ENCODE assay signal across 17 cellular contexts in genomic region chr13:109394311-109394988, GRCh38.
DNase-seq lines count a peak whose midpoint lies in the region; ATAC-seq, FAIRE-seq and TF ChIP-seq lines count a peak whose summit lies in the region.
"Had no signal": no experiment of that assay in that cellular context is flagged by ENCODE, and none has a peak within 500 bp of the region (broad histone marks: within the 10 kb centered on the region; RNA-seq: fewer than 3 reads in every experiment).

No MANE protein-coding gene starts in this region.

- no peak overlapping the region for H3K27ac Mint-ChIP-seq in activated T-helper 2 cell treated with anti-CD3 and anti-CD28 coated beads, Interferon-gamma antibody, Interleukin-2, Interleukin-4, amounts not matched to agents 10 μg/mL and 5 μg/mL and 100 μg/mL, durations not matched to agents 14 hours and 24 hours and 36 hours
- H3K27ac Mint-ChIP-seq: CD4-positive, CD25-positive, alpha-beta regulatory T cell had no signal

- H3K36me3 Mint-ChIP-seq in activated T-helper 2 cell treated with anti-CD3 and anti-CD28 coated beads, Interferon-gamma antibody, Interleukin-2, Interleukin-4, amounts not matched to agents 10 μg/mL and 5 μg/mL and 100 μg/mL, durations not matched to agents 14 hours and 24 hours and 36 hours (ENCODE audit: low read depth), result no peaks in the 10 kb centered on the region
- H3K36me3 Mint-ChIP-seq: CD4-positive, CD25-positive, alpha-beta regulatory T cell had no signal

- H3K4me1 Mint-ChIP-seq in activated T-helper 2 cell treated with anti-CD3 and anti-CD28 coated beads, Interferon-gamma antibody, Interleukin-2, Interleukin-4, amounts not matched to agents 10 μg/mL and 5 μg/mL and 100 μg/mL, durations not matched to agents 14 hours and 24 hours and 36 hours (ENCODE audit: low read depth), result no peaks in the 10 kb centered on the region
- H3K4me1 Mint-ChIP-seq: CD4-positive, CD25-positive, alpha-beta regulatory T cell had no signal

- intact Hi-C loops in activated T-helper 2 cell treated with anti-CD3 and anti-CD28 coated beads, Interferon-gamma antibody, Interleukin-2, Interleukin-4, amounts not matched to agents 10 μg/mL and 5 μg/mL and 100 μg/mL, durations not matched to agents 14 hours and 24 hours and 36 hours (cut with micrococcal nuclease), result no loop called here

- FAIRE-seq in GM12892 (lab: Jason Lieb, UNC), result peak; percentile 50

- H3K27me3 Mint-ChIP-seq in activated T-helper 2 cell treated with anti-CD3 and anti-CD28 coated beads, Interferon-gamma antibody, Interleukin-2, Interleukin-4, amounts not matched to agents 10 μg/mL and 5 μg/mL and 100 μg/mL, durations not matched to agents 14 hours and 24 hours and 36 hours (ENCODE audit: low read depth), result no peaks in the 10 kb centered on the region
- H3K27me3 Mint-ChIP-seq: CD4-positive, CD25-positive, alpha-beta regulatory T cell had no signal

- no peak overlapping the region for H3K4me3 ChIP-seq in choroid plexus epithelial cell (ENCODE audit: low read depth, low read length)
- H3K4me3 ChIP-seq: HAP-1, Peyer's patch, SJCRH30 had no signal

- H3K4me3 Mint-ChIP-seq in activated T-helper 2 cell treated with anti-CD3 and anti-CD28 coated beads, Interferon-gamma antibody, Interleukin-2, Interleukin-4, amounts not matched to agents 10 μg/mL and 5 μg/mL and 100 μg/mL, durations not matched to agents 14 hours and 24 hours and 36 hours (ENCODE audit: low read depth), result no peak overlapping the region
- H3K4me3 Mint-ChIP-seq: CD4-positive, CD25-positive, alpha-beta regulatory T cell had no signal

- DNase-seq in EL (peak; percentile 23), GM12892 (ENCODE audit: insufficient read length) (no peak), choroid plexus epithelial cell (ENCODE audit: low read depth) (peak; percentile 38), left lobe of liver (ENCODE audit: low spot score) (no peak), NCI-H2196 (lab: John Stamatoyannopoulos, UW; ENCODE audit: unreplicated experiment) (no peak), NCI-H2196 treated with DMSO at 0.1 percent for 48 hours (lab: John Stamatoyannopoulos, UW; ENCODE audit: unreplicated experiment) (no peak)
- no peak for DNase-seq in activated T-helper 2 cell treated with anti-CD3 and anti-CD28 coated beads, Interferon-gamma antibody, Interleukin-2, Interleukin-4, amounts not matched to agents 10 μg/mL and 5 μg/mL and 100 μg/mL, durations not matched to agents 14 hours and 24 hours and 36 hours (ENCODE audit: low spot score)
- DNase-seq: CD4-positive, CD25-positive, alpha-beta regulatory T cell; KG1; NCI-H1092 treated with DMSO at 0.1 percent for 48 hours; NCI-H146; NCI-H2029; NCI-H446; NCI-H526; Peyer's patch; SJCRH30 had no signal

- TF ChIP-seq CTCF in choroid plexus epithelial cell (conservative IDR thresholded peaks at IDR 0.05; ENCODE audit: low read depth, low read length), result no peak

- H3K9me3 Mint-ChIP-seq in activated T-helper 2 cell treated with anti-CD3 and anti-CD28 coated beads, Interferon-gamma antibody, Interleukin-2, Interleukin-4, amounts not matched to agents 10 μg/mL and 5 μg/mL and 100 μg/mL, durations not matched to agents 14 hours and 24 hours and 36 hours, result no peaks in the 10 kb centered on the region

- peak; percentile 25 for ATAC-seq in left lobe of liver

- no peak for TF ChIP-seq POLR2A in GM12892 (IDR thresholded peaks at IDR 0.05; ENCODE audit: low read depth, low read length)

Comparison
In these comparisons a context has a peak if more than half of its experiments do, and no peak if none do; other contexts are left out.
1. DNase-seq: peak in EL (single experiment) and choroid plexus epithelial cell (single experiment); none in GM12892 (single experiment), left lobe of liver (single experiment), NCI-H2196 (single experiment), activated T-helper 2 cell treated with anti-CD3 and anti-CD28 coated beads, Interferon-gamma antibody, Interleukin-2, Interleukin-4, amounts not matched to agents 10 μg/mL and 5 μg/mL and 100 μg/mL, durations not matched to agents 14 hours and 24 hours and 36 hours (single experiment) and NCI-H2196 treated with DMSO at 0.1 percent for 48 hours (single experiment).